Comparison of ENCODE assay signal across 32 cellular contexts in genomic region chr7:151490706-151491105, GRCh38. TPM values are rescaled to one million over a fixed set of nuclear protein-coding genes. Genes with fewer than 3 reads are reported as not detected.
DNase-seq lines count a peak whose midpoint lies in the region; ATAC-seq, FAIRE-seq and TF ChIP-seq lines count a peak whose summit lies in the region.
"Had no signal": no experiment of that assay in that cellular context is flagged by ENCODE, and none has a peak within 500 bp of the region (broad histone marks: within the 10 kb centered on the region; RNA-seq: fewer than 3 reads in every experiment).

No MANE protein-coding gene starts in this region.

- no peak overlapping the region for H2AK5ac ChIP-seq in neuronal stem cell (ENCODE audit: low read depth, low read length)

- H3K27ac ChIP-seq in GM23338 (ENCODE audit: low read depth) (no peak overlapping the region; the same call in 1 of the 2 replicates), Panc1 (ENCODE audit: low read length) (0 out of 2 replicates have a peak overlapping the region, but pooled peaks have one; percentile 5), gastroesophageal sphincter (peak overlapping the region; percentile 21 to 48 (median 34)), neuronal stem cell (replicated peaks; ENCODE audit: low read length) (peak overlapping the region; percentile 7)
- H3K27ac ChIP-seq: coronary artery, lower lobe of right lung, Peyer's patch, WERI-Rb-1 had no signal

- H3K9me3 Mint-ChIP-seq in GM23338: no peaks in the 10 kb centered on the region
- H3K9me3 Mint-ChIP-seq: activated CD4-positive, alpha-beta T cell treated with anti-CD3 and anti-CD28 coated beads, Interleukin-2, amount 10 ng/mL, durations not matched to agents 7 days and 5 days; activated naive CD8-positive, alpha-beta T cell treated with anti-CD3 and anti-CD28 coated beads, Interleukin-2, amount 10 ng/mL, durations not matched to agents 7 days and 5 days; activated T-cell treated with anti-CD3 and anti-CD28 coated beads, Interleukin-2, amount 50 U/mL, for 24 hours had no signal

- H3K14ac ChIP-seq in neuronal stem cell (ENCODE audit: low read length): no peak overlapping the region

- POLR2A ChIA-PET in Panc1 (lab: Charles Lee): interaction anchor here (1.2 kb wide), 1 partner anchor 8 kb away, joined by 3 read pairs; no protein-coding TSS in a partner anchor

- H3K4me1 ChIP-seq in GM23338 (ENCODE audit: insufficient read depth) (peaks cover 54% of the 10 kb centered on the region), Panc1 (ENCODE audit: control insufficient read depth, insufficient read depth, low read length) (peaks cover 50% of the 10 kb centered on the region), gastroesophageal sphincter (peaks cover 23 to 95% (median 32%) of the 10 kb centered on the region in 3 donors), neuronal stem cell (ENCODE audit: control insufficient read depth in 2 of 2, insufficient read depth in 1 of 2, low read depth in 1 of 2, low read length in 2 of 2) (peaks cover 4 to 20% of the 10 kb centered on the region in 2 donors)

- H2AFZ ChIP-seq in GM23338: no peak overlapping the region
- no peak overlapping the region for H2AFZ ChIP-seq in neuronal stem cell (ENCODE audit: low read length)

- no TSS peak for BruUV-seq in Panc1 (replicated peaks; lab: Mats Ljungman, UMichigan)

- H4K20me1 ChIP-seq in GM23338 (replicated peaks; ENCODE audit: insufficient read depth): peaks cover 33% of the 10 kb centered on the region

- 63 to 93% methylated on average over 2 of the region's 2 CpGs for WGBS in gastroesophageal sphincter (ENCODE audit: low coverage in 1 of 2), 2 donors
- no CpG with 5 or more reads among the region's 2 CpGs for WGBS in neuronal stem cell (ENCODE audit: extremely low coverage in 2 of 2, insufficient read length in 2 of 2, insufficient replicate concordance in 1 of 2), 2 donors

- no peak overlapping the region for H3K4me3 ChIP-seq in GM23338
- no peak overlapping the region for H3K4me3 ChIP-seq in Panc1 (ENCODE audit: low read depth in 2 of 2, low read length in 2 of 2)
- no peak overlapping the region for H3K4me3 ChIP-seq in gastroesophageal sphincter
- H3K4me3 ChIP-seq in neuronal stem cell (ENCODE audit: low read length in 2 of 2): no peak overlapping the region
- H3K4me3 ChIP-seq: coronary artery, esophagus muscularis mucosa, GM12878, HAP-1, lower lobe of right lung, Peyer's patch, psoas muscle had no signal

- TF ChIP-seq CTCF in GM23338 (conservative IDR thresholded peaks at IDR 0.05; ENCODE audit: low read depth in 2 of 2): no peak
- no peak for TF ChIP-seq CTCF in Panc1 (IDR thresholded peaks at IDR 0.05)
- no peak for TF ChIP-seq CTCF in gastroesophageal sphincter (IDR thresholded peaks at IDR 0.05)

- no peak overlapping the region for H2BK120ac ChIP-seq in neuronal stem cell (ENCODE audit: low read depth, low read length)

- H3K4me2 ChIP-seq in GM23338 (0 out of 2 replicates have a peak overlapping the region, but pooled peaks have one; percentile 37), neuronal stem cell (ENCODE audit: insufficient read depth, low read length, poor library complexity, severe bottlenecking) (no peak overlapping the region)

- H4K91ac ChIP-seq in neuronal stem cell (ENCODE audit: low read depth, low read length, poor library complexity): no peak overlapping the region

- no peak overlapping the region for H3K4ac ChIP-seq in neuronal stem cell (ENCODE audit: low read length)

- peaks cover 1% of the 10 kb centered on the region for H3K27me3 Mint-ChIP-seq in GM23338 (ENCODE audit: insufficient read depth, low read depth, poor library complexity)
- H3K27me3 Mint-ChIP-seq: activated CD4-positive, alpha-beta T cell treated with anti-CD3 and anti-CD28 coated beads, Interleukin-2, amount 10 ng/mL, durations not matched to agents 7 days and 5 days; activated naive CD8-positive, alpha-beta T cell treated with anti-CD3 and anti-CD28 coated beads, Interleukin-2, amount 10 ng/mL, durations not matched to agents 7 days and 5 days; activated T-cell treated with anti-CD3 and anti-CD28 coated beads, Interleukin-2, amount 50 U/mL, for 24 hours had no signal

- no peak overlapping the region for H3K4me3 Mint-ChIP-seq in GM23338
- H3K4me3 Mint-ChIP-seq: activated CD4-positive, alpha-beta T cell treated with anti-CD3 and anti-CD28 coated beads, Interleukin-2, amount 10 ng/mL, durations not matched to agents 7 days and 5 days; activated naive CD8-positive, alpha-beta T cell treated with anti-CD3 and anti-CD28 coated beads, Interleukin-2, amount 10 ng/mL, durations not matched to agents 7 days and 5 days; activated T-cell treated with anti-CD3 and anti-CD28 coated beads, Interleukin-2, amount 50 U/mL, for 24 hours had no signal

- peak overlapping the region; percentile 61; the same call in 1 of the 2 replicates for H3K27ac Mint-ChIP-seq in GM23338
- H3K27ac Mint-ChIP-seq: activated CD4-positive, alpha-beta T cell treated with anti-CD3 and anti-CD28 coated beads, Interleukin-2, amount 10 ng/mL, durations not matched to agents 7 days and 5 days; activated naive CD8-positive, alpha-beta T cell treated with anti-CD3 and anti-CD28 coated beads, Interleukin-2, amount 10 ng/mL, durations not matched to agents 7 days and 5 days; activated T-cell treated with anti-CD3 and anti-CD28 coated beads, Interleukin-2, amount 50 U/mL, for 24 hours had no signal

- H3K36me3 ChIP-seq in GM23338 (ENCODE audit: insufficient read depth): no peaks in the 10 kb centered on the region; the same call in 1 of the 2 replicates
- H3K36me3 ChIP-seq in Panc1 (ENCODE audit: control insufficient read depth, insufficient read depth, low read length): peaks cover 40% of the 10 kb centered on the region
- H3K36me3 ChIP-seq in gastroesophageal sphincter: peaks cover 0 to 39% of the 10 kb centered on the region in 2 donors
- peaks cover 14 to 61% of the 10 kb centered on the region in 2 donors for H3K36me3 ChIP-seq in neuronal stem cell (replicated peaks in 1 of 2; ENCODE audit: control insufficient read depth in 2 of 2, insufficient read depth in 2 of 2, low read length in 2 of 2)

- peaks cover 4% of the 10 kb centered on the region for H3K79me1 ChIP-seq in neuronal stem cell (ENCODE audit: low read depth, low read length)

- H2BK5ac ChIP-seq in neuronal stem cell (ENCODE audit: low read length): no peak overlapping the region

- no peak overlapping the region for H3K9ac ChIP-seq in neuronal stem cell (ENCODE audit: low read depth, low read length, poor library complexity)

- peaks cover 57% of the 10 kb centered on the region for H3K4me1 Mint-ChIP-seq in GM23338

- in situ Hi-C loops in Panc1 (cut with HindIII; ENCODE audit: low pct_unique_long_range_greater_than_20kb, low sequenced_read_pairs): no loop called here

- peaks cover 52% of the 10 kb centered on the region for H3K36me3 Mint-ChIP-seq in GM23338 (ENCODE audit: low read depth)

- no peak overlapping the region for H3K18ac ChIP-seq in neuronal stem cell (ENCODE audit: low read length)

- H3K27me3 ChIP-seq in GM23338 (ENCODE audit: insufficient read depth) (no peaks in the 10 kb centered on the region), Panc1 (ENCODE audit: control insufficient read depth, insufficient read depth, low read length) (no peaks in the 10 kb centered on the region), gastroesophageal sphincter (no peaks in the 10 kb centered on the region), neuronal stem cell (ENCODE audit: control insufficient read depth in 3 of 3, insufficient read depth in 3 of 3, low read depth in 1 of 3, low read length in 3 of 3) (no peaks in the 10 kb centered on the region)
- H3K27me3 ChIP-seq: esophagus muscularis mucosa, Peyer's patch had no signal

- DNase-seq in GM23338 (ENCODE audit: low spot score): no peak
- no peak for DNase-seq in Panc1 (ENCODE audit: low read depth, low spot score)
- DNase-seq in neuronal stem cell (ENCODE audit: low spot score): no peak
- DNase-seq in COLO668 (lab: John Stamatoyannopoulos, UW; ENCODE audit: unreplicated experiment): no peak
- no peak for DNase-seq in GM12891 (ENCODE audit: insufficient read length, low spot score)
- DNase-seq: activated CD4-positive, alpha-beta T cell treated with anti-CD3 and anti-CD28 coated beads, Interleukin-2, amount 10 ng/mL, durations not matched to agents 7 days and 5 days; activated effector memory CD4-positive, alpha-beta T cell treated with anti-CD3 and anti-CD28 coated beads, Interleukin-2, amount 50 U/mL, for 16 hours; activated naive CD8-positive, alpha-beta T cell treated with anti-CD3 and anti-CD28 coated beads, Interleukin-2, amount 10 ng/mL, durations not matched to agents 7 days and 5 days; activated T-cell treated with anti-CD3 and anti-CD28 coated beads, Interleukin-2, amount 50 U/mL, for 24 hours; aorta; DMS153; foreskin fibroblast; lower lobe of right lung; MV-4-11; NCI-H1436; NCI-H2081 treated with DMSO at 0.1 percent for 48 hours; nucleus accumbens; Peyer's patch; psoas muscle; stimulated activated CD4-positive, alpha-beta T cell treated with anti-CD3 and anti-CD28 coated beads, Interleukin-4, amount 100 ng/mL, for 24 hours; SW 1271; trophoblast cell; WERI-Rb-1 had no signal

- H3K23ac ChIP-seq in neuronal stem cell (ENCODE audit: low read depth, low read length, poor library complexity): no peak overlapping the region

- H4K8ac ChIP-seq in neuronal stem cell (ENCODE audit: low read depth, low read length): no peak overlapping the region

- no peak for ATAC-seq in GM23338
- no peak for ATAC-seq in Panc1
- ATAC-seq in gastroesophageal sphincter: no peak
- no peak for ATAC-seq in HG03460 (IDR thresholded peaks at IDR 0.05; ENCODE audit: unreplicated experiment)
- ATAC-seq in GM21529 (IDR thresholded peaks at IDR 0.05; ENCODE audit: unreplicated experiment): no peak
- ATAC-seq: GM12878, lower lobe of right lung, psoas muscle had no signal

- FAIRE-seq in GM12891 (lab: Jason Lieb, UNC): no peak
- FAIRE-seq: GM12878 had no signal

- CTCF ChIA-PET in Panc1 (lab: Charles Lee): no interaction called here

- no peak overlapping the region for H2BK15ac ChIP-seq in neuronal stem cell (ENCODE audit: low read length)

- H2BK12ac ChIP-seq in neuronal stem cell (ENCODE audit: low read length): no peak overlapping the region

- H3K9me3 ChIP-seq in Panc1 (ENCODE audit: control insufficient read depth, insufficient read depth, low read depth, low read length): no peaks in the 10 kb centered on the region
- no peaks in the 10 kb centered on the region for H3K9me3 ChIP-seq in gastroesophageal sphincter
- H3K9me3 ChIP-seq in neuronal stem cell (replicated peaks in 1 of 2; ENCODE audit: control insufficient read depth in 2 of 2, insufficient read depth in 1 of 2, low read depth in 1 of 2, low read length in 2 of 2): peaks cover 0 to 3% of the 10 kb centered on the region in 2 donors
- H3K9me3 ChIP-seq: esophagus muscularis mucosa, HAP-1, lower lobe of right lung, Peyer's patch, psoas muscle had no signal

- TF ChIP-seq POLR2A in gastroesophageal sphincter (IDR thresholded peaks at IDR 0.05) (no peak), GM12891 (IDR thresholded peaks at IDR 0.05; ENCODE audit: low read depth, low read length) (no peak)

- peaks cover 95% of the 10 kb centered on the region for H3K79me2 ChIP-seq in GM23338 (replicated peaks; ENCODE audit: insufficient read depth)

- H3K9me2 ChIP-seq in GM23338 (ENCODE audit: insufficient read depth): no peaks in the 10 kb centered on the region

- intact Hi-C loops in Panc1 (cut with micrococcal nuclease; ENCODE audit: unreplicated experiment): no loop called here

- TF ChIP-seq EP300 in gastroesophageal sphincter (IDR thresholded peaks at IDR 0.05): no peak

- H3F3A ChIP-seq in GM23338 (replicated peaks; ENCODE audit: low read depth): no peaks in the 10 kb centered on the region

RNA-seq across cellular contexts. Expression of gene RHEB, which starts 29.0 kb away (rescaled TPM):
- 94.0 and 101 TPM in 2 replicates for total RNA-seq in GM23338 (2014; rRNA removed; shearing (Covaris generic))
- 209 and 239 TPM in 2 replicates for polyA plus RNA-seq in GM23338 (2016; fragmentation: Nextera tagmentation; extraction: Ambion mirVana)
- 259 TPM for total RNA-seq in Panc1 (2021; ENCODE audit: unreplicated experiment)
- polyA plus RNA-seq in Panc1 (2012; ENCODE audit: insufficient read length): 147 TPM
- total RNA-seq in gastroesophageal sphincter: 100 to 1,000 TPM; 107 to 229 (median 155) TPM
- 104 TPM for polyA plus RNA-seq in neuronal stem cell (2013, experiment 1 of 2)
- polyA plus RNA-seq in neuronal stem cell (2013, experiment 2 of 2): 103 TPM
- polyA plus RNA-seq in GM12891 (2012; ENCODE audit: low read depth, missing spikeins): 19.9 TPM

RNA-seq across cellular contexts. Expression of gene CRYGN, which starts 50.8 kb away (rescaled TPM):
- total RNA-seq in GM23338 (2014; rRNA removed; shearing (Covaris generic)): 0.59 and 1.1 TPM in 2 replicates
- 1.4 and 1.5 TPM in 2 replicates for polyA plus RNA-seq in GM23338 (2016; fragmentation: Nextera tagmentation; extraction: Ambion mirVana)
- total RNA-seq in Panc1 (2021; ENCODE audit: unreplicated experiment): 0.74 TPM
- 0.67 TPM for polyA plus RNA-seq in Panc1 (2012; ENCODE audit: insufficient read length)
- total RNA-seq in gastroesophageal sphincter: 1 to 10 TPM in 1 of 4 donors, under 1 TPM in 1, not detected in 2; 0.27 to 4.4 TPM
- 0.24 TPM for polyA plus RNA-seq in neuronal stem cell (2013, experiment 1 of 2)
- polyA plus RNA-seq in neuronal stem cell (2013, experiment 2 of 2): 0.26 TPM
- not detected for polyA plus RNA-seq in GM12891 (2012; ENCODE audit: low read depth, missing spikeins)
- total RNA-seq: cardiac septum, GM12878, LHCN-M2, lower lobe of right lung, Peyer's patch had no signal
- polyA plus RNA-seq: GM12878 had no signal
